In the genomic region with DNA sequence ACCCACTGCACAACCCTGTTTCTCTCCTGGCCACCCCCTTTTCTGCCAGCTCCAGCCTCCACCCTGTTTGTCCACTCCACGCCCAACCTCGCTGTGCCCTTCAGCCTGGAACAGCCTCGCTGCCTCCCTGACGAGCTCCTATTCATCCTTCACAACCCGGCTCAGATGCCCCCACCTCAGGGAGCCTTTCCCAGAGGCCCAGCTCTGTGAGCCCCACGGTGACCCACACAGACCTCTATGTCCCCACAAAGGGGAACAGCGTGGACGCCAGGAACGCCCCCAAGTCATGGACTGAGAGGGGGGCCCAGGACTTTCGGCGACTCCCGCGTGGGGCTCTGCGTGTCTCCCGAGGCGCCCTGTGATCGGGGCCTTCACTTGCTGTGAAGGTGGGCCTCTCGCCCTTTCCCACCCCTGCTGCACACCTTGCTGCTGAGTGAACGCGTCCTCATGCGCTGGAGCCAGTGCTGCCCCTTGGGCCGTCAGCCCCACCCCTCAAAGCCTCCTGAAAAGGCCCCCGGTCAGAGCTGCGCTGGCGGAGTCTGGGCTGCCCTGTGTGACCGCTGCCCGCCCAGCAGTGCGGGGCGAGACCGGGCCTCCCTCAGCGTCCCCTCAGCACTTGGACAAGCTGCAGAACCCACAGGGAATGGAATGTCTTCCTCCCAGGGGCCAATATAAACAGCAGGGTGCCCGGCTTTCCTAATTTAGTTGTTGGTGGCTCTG, we compare ENCODE assay signal across 15 cellular contexts. TPM values are rescaled to one million over a fixed set of nuclear protein-coding genes. Genes with fewer than 3 reads are reported as not detected.
DNase-seq lines count a peak whose midpoint lies in the region; ATAC-seq and TF ChIP-seq lines count a peak whose summit lies in the region.
"Had no signal": no experiment of that assay in that cellular context is flagged by ENCODE, and none has a peak within 500 bp of the region (broad histone marks: within the 10 kb centered on the region; RNA-seq: fewer than 3 reads in every experiment).

No MANE protein-coding gene starts in this region.

- peak overlapping the region; percentile 45 for H2AFZ ChIP-seq in ACC112 (ENCODE audit: low read length, unreplicated experiment)
- H2AFZ ChIP-seq: parathyroid adenoma had no signal

- peaks cover 3% of the 10 kb centered on the region for H3K27me3 Mint-ChIP-seq in osteocyte (ENCODE audit: unreplicated experiment)
- H3K27me3 Mint-ChIP-seq: activated naive CD4-positive, alpha-beta T cell treated with anti-CD3 and anti-CD28 coated beads, Interleukin-2, amount 10 ng/mL, durations not matched to agents 7 days and 5 days had no signal

- TF ChIP-seq EP300 in Ishikawa (IDR thresholded peaks at IDR 0.05; ENCODE audit: borderline replicate concordance) = peak; percentile 66; the same call in 1 of the 2 replicates

- H3K27me3 ChIP-seq in ACC112 (ENCODE audit: insufficient read depth, low read length) (no peaks in the 10 kb centered on the region), heart left ventricle (no peaks in the 10 kb centered on the region)
- H3K27me3 ChIP-seq: cardiac muscle cell had no signal

- H3K9me3 ChIP-seq in heart left ventricle = no peaks in the 10 kb centered on the region
- H3K9me3 ChIP-seq: suprapubic skin had no signal

- peak overlapping the region; percentile 75 for H3K27ac Mint-ChIP-seq in osteocyte (ENCODE audit: unreplicated experiment)
- H3K27ac Mint-ChIP-seq: activated naive CD4-positive, alpha-beta T cell treated with anti-CD3 and anti-CD28 coated beads, Interleukin-2, amount 10 ng/mL, durations not matched to agents 7 days and 5 days had no signal

- ATAC-seq in heart left ventricle (peak; percentile 41 to 58 (median 50)), GM18873 (IDR thresholded peaks at IDR 0.05; ENCODE audit: low FRiP score, unreplicated experiment) (no peak)
- ATAC-seq in activated CD4-positive, CD25-positive, alpha-beta regulatory T cell treated with anti-CD3 and anti-CD28 coated beads, Interleukin-2, amount 50 U/mL, for 24 hours = no peak

- TF ChIP-seq CTCF in heart left ventricle (IDR thresholded peaks at IDR 0.05) (no peak), osteocyte (IDR thresholded peaks at IDR 0.05) (no peak)

- intact Hi-C loops in heart left ventricle (cut with DNase I) = no loop called here

- no peaks in the 10 kb centered on the region for H3K79me2 ChIP-seq in ACC112 (ENCODE audit: control insufficient read depth, insufficient read depth, low read length, unreplicated experiment)
- H3K79me2 ChIP-seq: parathyroid adenoma had no signal

- H3K36me3 Mint-ChIP-seq in osteocyte (ENCODE audit: unreplicated experiment) = no peaks in the 10 kb centered on the region
- H3K36me3 Mint-ChIP-seq: activated naive CD4-positive, alpha-beta T cell treated with anti-CD3 and anti-CD28 coated beads, Interleukin-2, amount 10 ng/mL, durations not matched to agents 7 days and 5 days had no signal

- H3K4me1 ChIP-seq in ACC112 (ENCODE audit: control insufficient read depth, insufficient read depth, low read length, unreplicated experiment) = peaks cover 21% of the 10 kb centered on the region
- peaks cover 0 to 48% (median 18%) of the 10 kb centered on the region in 12 donors for H3K4me1 ChIP-seq in heart left ventricle
- H3K4me1 ChIP-seq: parathyroid adenoma had no signal

- H3K36me3 ChIP-seq in ACC112 (ENCODE audit: insufficient read depth, low read length) (no peaks in the 10 kb centered on the region), heart left ventricle (no peaks in the 10 kb centered on the region)
- H3K36me3 ChIP-seq: cardiac muscle cell, suprapubic skin had no signal

- 80 to 86% (median 82%) methylated on average over 27 to 32 of the region's 32 CpGs for WGBS in heart left ventricle, 4 donors

- DNase-seq in heart left ventricle (peak; percentile 17 to 65 (median 39)), osteocyte (ENCODE audit: extremely low spot score, unreplicated experiment) (no peak), NK-92 (lab: John Stamatoyannopoulos, UW; ENCODE audit: unreplicated experiment) (no peak), HuH-7 (ENCODE audit: low spot score) (no peak)
- DNase-seq: activated naive CD4-positive, alpha-beta T cell treated with anti-CD3 and anti-CD28 coated beads, Interleukin-2, amount 10 ng/mL, durations not matched to agents 7 days and 5 days; NCI-H2081 treated with DMSO at 0.1 percent for 48 hours; NCI-H748 treated with DMSO at 0.1 percent for 48 hours had no signal

- no peak for TF ChIP-seq RAD21 in Ishikawa (IDR thresholded peaks at IDR 0.05; ENCODE audit: low read depth)

- H3K4me3 ChIP-seq in ACC112 (ENCODE audit: low read depth, low read length) (no peak overlapping the region), heart left ventricle (peak overlapping the region in 1 of 12 donors; percentile 20)
- H3K4me3 ChIP-seq: cardiac muscle cell, suprapubic skin had no signal

- no peak overlapping the region for H3K27ac ChIP-seq in ACC112 (ENCODE audit: low read depth, low read length)
- peak overlapping the region; percentile 66 to 95 (median 80) for H3K27ac ChIP-seq in heart left ventricle
- H3K27ac ChIP-seq: cardiac muscle cell, parathyroid adenoma had no signal

- peak overlapping the region; percentile 22 for H3K4me3 Mint-ChIP-seq in osteocyte (ENCODE audit: unreplicated experiment)
- H3K4me3 Mint-ChIP-seq: activated naive CD4-positive, alpha-beta T cell treated with anti-CD3 and anti-CD28 coated beads, Interleukin-2, amount 10 ng/mL, durations not matched to agents 7 days and 5 days had no signal

- no peaks in the 10 kb centered on the region for H3K9me3 Mint-ChIP-seq in osteocyte (ENCODE audit: unreplicated experiment)

- H3K4me1 Mint-ChIP-seq in osteocyte (ENCODE audit: unreplicated experiment) = peaks cover 45% of the 10 kb centered on the region
- H3K4me1 Mint-ChIP-seq: activated naive CD4-positive, alpha-beta T cell treated with anti-CD3 and anti-CD28 coated beads, Interleukin-2, amount 10 ng/mL, durations not matched to agents 7 days and 5 days had no signal

- peak in 1 of 2 donors; percentile 4 for TF ChIP-seq POLR2A in heart left ventricle (IDR thresholded peaks at IDR 0.05)

TF ChIP-seq in Ishikawa, 13 proteins besides CTCF, POLR2A, EP300 and RAD21:
- TF ChIP-seq YY1 (IDR thresholded peaks at IDR 0.05; ENCODE audit: low read depth) (no peak), TCF12 (IDR thresholded peaks at IDR 0.05; ENCODE audit: low read depth) (peak; percentile 42; the same call in 1 of the 2 replicates), ZBTB7A (IDR thresholded peaks at IDR 0.05; ENCODE audit: low read depth) (peak; percentile 65; the same call in 1 of the 2 replicates), TEAD4 (IDR thresholded peaks at IDR 0.05) (peak; percentile 35; the same call in 1 of the 2 replicates), NFIC (IDR thresholded peaks at IDR 0.05) (peak; percentile 27; the same call in 1 of the 2 replicates)

RNA-seq across cellular contexts. Expression of a gene that starts 40.0 kb away (rescaled TPM):
- total RNA-seq in heart left ventricle = 100 to 1,000 TPM; 329 to 774 (median 572) TPM
- polyA plus RNA-seq in heart left ventricle = 100 to 1,000 TPM; 160 to 252 TPM
- total RNA-seq in osteocyte = 2.6 and 2.9 TPM in 2 replicates

RNA-seq across cellular contexts. Expression of a gene that starts 49.4 kb away (rescaled TPM):
- total RNA-seq in heart left ventricle (under 1 TPM in 7 of 9 donors, not detected in 2; 0.36 to 1.00 (median 0.61) TPM), osteocyte (0.99 and 2.0 TPM in 2 replicates)
- 1 to 10 TPM; 1.3 to 3.5 TPM for polyA plus RNA-seq in heart left ventricle
- total RNA-seq: T-helper 1 cell treated with Interleukin-12 subunit alpha and Interleukin-12 subunit beta and Interleukin-4 antibody, amounts not matched to agents 30 ng/mL and 1 ng/mL, for 36 hours had no signal

Comparison
In these comparisons a context has a peak if more than half of its experiments do, and no peak if none do; other contexts are left out.
1. ATAC-seq: peak in heart left ventricle (4 of 4); none in GM18873 (single experiment) and activated CD4-positive, CD25-positive, alpha-beta regulatory T cell treated with anti-CD3 and anti-CD28 coated beads, Interleukin-2, amount 50 U/mL, for 24 hours (0 of 2).
2. DNase-seq: peak in heart left ventricle (5 of 5); none in osteocyte (single experiment), NK-92 (single experiment) and HuH-7 (single experiment).
3. RNA of a gene that starts 40.0 kb away (total RNA-seq): 329 to 774 TPM in heart left ventricle; 2.6 to 2.9 TPM in osteocyte; every median in the first group is over 10 times any median in the second.